In the genomic region with DNA sequence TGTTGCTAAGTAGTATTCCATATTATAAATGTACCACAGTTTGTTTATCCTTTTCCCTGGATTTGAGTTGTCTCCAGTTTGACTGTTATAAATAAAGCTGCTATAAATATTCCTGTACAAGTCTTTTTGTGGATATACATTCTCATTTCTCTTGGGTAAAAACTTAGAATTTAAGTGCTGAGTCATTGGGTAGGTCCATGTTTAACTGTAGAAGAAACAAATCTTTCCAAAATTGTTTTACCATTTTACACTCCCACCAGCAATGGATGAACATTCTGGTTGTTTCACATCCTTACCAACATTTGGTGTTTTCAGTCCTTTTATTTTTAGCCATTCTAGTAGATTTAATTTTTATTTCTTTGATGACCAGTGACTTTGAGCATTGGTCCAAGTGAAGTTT, we compare ENCODE assay signal across 21 cellular contexts.
"Had no signal": no experiment of that assay in that cellular context is flagged by ENCODE, and none has a peak within 500 bp of the region (broad histone marks: within the 10 kb centered on the region; RNA-seq: fewer than 3 reads in every experiment).

No MANE protein-coding gene starts in this region.

- H3K4me2 ChIP-seq: neural progenitor cell, smooth muscle cell had no signal

- FAIRE-seq: endothelial cell of umbilical vein, pancreas had no signal

- H3K27ac ChIP-seq: colonic mucosa, gastrocnemius medialis, heart right ventricle, neural progenitor cell, pancreas, transverse colon had no signal

- H3K4me1 ChIP-seq: colonic mucosa, pancreas had no signal

- H3K9me3 Mint-ChIP-seq: natural killer cell; neural progenitor cell; stimulated activated naive CD8-positive, alpha-beta T cell treated with anti-CD3 and anti-CD28 coated beads, Interleukin-15, Interleukin-2, amounts not matched to agents 100 ng/mL and 50 ng/mL, for 24 hours had no signal

- H3K27me3 ChIP-seq: colonic mucosa, gastrocnemius medialis, heart right ventricle, neural progenitor cell, pancreas, transverse colon had no signal

- DNase-seq: cerebellar nuclear complex; colonic mucosa; dermis blood vessel endothelial cell; erythroblast; gastrocnemius medialis; heart right ventricle; hypothalamus; islet precursor cell; natural killer cell; nucleus accumbens; pancreas; right cardiac atrium; stimulated activated CD4-positive, alpha-beta T cell treated with anti-CD3 and anti-CD28 coated beads, Interleukin-2, amount 100 ng/mL, for 48 hours; transverse colon had no signal

- H3K27ac Mint-ChIP-seq: natural killer cell; neural progenitor cell; progenitor cell of endocrine pancreas; stimulated activated naive CD8-positive, alpha-beta T cell treated with anti-CD3 and anti-CD28 coated beads, Interleukin-15, Interleukin-2, amounts not matched to agents 100 ng/mL and 50 ng/mL, for 24 hours had no signal

- H3K36me3 ChIP-seq: colonic mucosa, gastrocnemius medialis, heart right ventricle, neural progenitor cell, pancreas, thoracic aorta, transverse colon had no signal

- H2AFZ ChIP-seq: neural progenitor cell had no signal

- H3K4me3 ChIP-seq: colonic mucosa, gastrocnemius medialis, heart right ventricle, neural progenitor cell, pancreas, smooth muscle cell, thoracic aorta, transverse colon had no signal

- H3K4me1 Mint-ChIP-seq: natural killer cell had no signal

- H3K9me3 ChIP-seq: colonic mucosa, gastrocnemius medialis, heart right ventricle, pancreas, thoracic aorta, transverse colon had no signal

- H3K4me3 Mint-ChIP-seq: natural killer cell; neural progenitor cell; stimulated activated naive CD8-positive, alpha-beta T cell treated with anti-CD3 and anti-CD28 coated beads, Interleukin-15, Interleukin-2, amounts not matched to agents 100 ng/mL and 50 ng/mL, for 24 hours had no signal

- H3K36me3 Mint-ChIP-seq: natural killer cell, neural progenitor cell had no signal

- ATAC-seq: gastrocnemius medialis, heart right ventricle, left lobe of liver, natural killer cell, pancreas, right cardiac atrium had no signal

- H3K9ac ChIP-seq: neural progenitor cell had no signal
